8 cellular contexts compared by ENCODE assay signal in the genomic region with DNA sequence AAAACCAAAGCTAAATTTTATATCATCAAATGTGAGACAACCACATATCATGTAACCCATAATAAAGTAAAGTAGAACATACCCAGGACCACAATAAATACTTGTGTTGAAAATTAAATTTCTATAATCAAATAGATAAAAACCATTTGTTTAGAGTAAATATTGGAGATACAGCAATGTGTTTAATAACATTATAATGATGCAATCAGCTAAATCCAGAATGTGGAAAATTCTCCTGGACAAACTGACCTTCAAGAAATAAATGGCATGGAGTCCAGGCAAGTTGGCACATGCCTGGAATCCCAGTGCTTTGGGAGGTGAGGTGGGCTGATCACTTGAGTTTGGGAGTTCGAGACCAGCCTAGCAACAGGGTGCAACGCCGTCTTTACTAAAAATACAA.
"Had no signal": no experiment of that assay in that cellular context is flagged by ENCODE, and none has a peak within 500 bp of the region (broad histone marks: within the 10 kb centered on the region; RNA-seq: fewer than 3 reads in every experiment).

No MANE protein-coding gene starts in this region.

- ATAC-seq: GM12878 had no signal

- FAIRE-seq: G401.6, GM12878, GM12891, GM12892, GM18507, GM19239 had no signal

- DNase-seq: GDM1, GF-D8 had no signal

- H3K4me3 ChIP-seq: GM12878 had no signal
